Comparison of ENCODE assay signal across 28 cellular contexts in genomic region chr2:176247859-176248258, GRCh38. TPM values are rescaled to one million over a fixed set of nuclear protein-coding genes. Genes with fewer than 3 reads are reported as not detected.
"Had no signal": no experiment of that assay in that cellular context is flagged by ENCODE, and none has a peak within 500 bp of the region (broad histone marks: within the 10 kb centered on the region; RNA-seq: fewer than 3 reads in every experiment).

No MANE protein-coding gene starts in this region.

- H3K4me1 ChIP-seq: stomach, suprapubic skin, testis, thyroid gland, tibial artery, tibial nerve, transverse colon, upper lobe of left lung, upper lobe of right lung, uterus, vagina had no signal

- FAIRE-seq: urothelium cell line had no signal

- H3K4me3 ChIP-seq: stomach, suprapubic skin, testis, thoracic aorta, thyroid gland, tibial artery, tibial nerve, transverse colon, upper lobe of left lung, upper lobe of right lung, uterus, vagina had no signal

- H3K36me3 ChIP-seq: stomach, suprapubic skin, thoracic aorta, thyroid gland, tibial artery, tibial nerve, transverse colon, upper lobe of left lung, upper lobe of right lung, uterus, vagina had no signal

- DNase-seq: stimulated activated CD4-positive, alpha-beta T cell treated with anti-CD3 and anti-CD28 coated beads, Interleukin-2, amount 100 ng/mL, for 48 hours; stimulated activated CD4-positive, alpha-beta T cell treated with anti-CD3 and anti-CD28 coated beads, Interleukin-4, amount 100 ng/mL, for 1 hour; stimulated activated CD4-positive, alpha-beta T cell treated with anti-CD3 and anti-CD28 coated beads, Interleukin-4, amount 100 ng/mL, for 24 hours; stimulated activated CD4-positive, alpha-beta T cell treated with anti-CD3 and anti-CD28 coated beads, Interleukin-4, amount 100 ng/mL, for 4 hours; stimulated activated CD8-positive, alpha-beta memory T cell treated with anti-CD3 and anti-CD28 coated beads, Interleukin-4, amount 100 ng/mL, for 48 hours; stimulated activated naive B cell treated with anti-CD40 and anti-IgM and Interleukin-4, amounts not matched to agents 10 μg/mL and 1 μg/mL and 100 μg/mL, for 72 hours; stimulated activated naive CD4-positive, alpha-beta T cell; stimulated activated naive CD4-positive, alpha-beta T cell treated with Interleukin-2 at 50 U/mL for 16 hours; stimulated activated naive CD8-positive, alpha-beta T cell treated with anti-CD3 and anti-CD28 coated beads, Interleukin-15, amount 100 ng/mL, for 72 hours; stimulated activated naive CD8-positive, alpha-beta T cell treated with anti-CD3 and anti-CD28 coated beads, Interleukin-15, Interleukin-2, amounts not matched to agents 100 U/mL and 50 U/mL, for 24 hours; stomach; substantia nigra; testis; thyroid gland; tibial artery; transverse colon; trophoblast cell; upper lobe of left lung; upper lobe of right lung; uterus had no signal

- H3K27ac ChIP-seq: stomach, suprapubic skin, testis, thoracic aorta, thyroid gland, tibial artery, tibial nerve, transverse colon, upper lobe of left lung, upper lobe of right lung, uterus, vagina had no signal

- H3K9me3 ChIP-seq: suprapubic skin, testis, thyroid gland, transverse colon, upper lobe of right lung, uterus, vagina had no signal

- H3K27me3 ChIP-seq: testis, thyroid gland, tibial artery, tibial nerve, transverse colon, upper lobe of left lung, upper lobe of right lung, uterus, vagina had no signal

- ATAC-seq: stimulated activated effector memory CD8-positive, alpha-beta T cell treated with anti-CD3 and anti-CD28 coated beads, Interleukin-12 subunit alpha, Interleukin-12 subunit beta, amount 100 ng/mL, for 72 hours; stimulated activated memory B cell treated with anti-CD40 and anti-IgM and Interleukin-4, amounts not matched to agents 10 μg/mL and 1 μg/mL and 100 μg/mL, for 72 hours; stimulated activated naive B cell treated with anti-CD40 and anti-IgM and Interleukin-4, amounts not matched to agents 10 μg/mL and 1 μg/mL and 100 μg/mL, for 72 hours; stimulated activated naive CD8-positive, alpha-beta T cell treated with anti-CD3 and anti-CD28 coated beads, Interleukin-15, amount 100 ng/mL, for 72 hours; stimulated activated naive CD8-positive, alpha-beta T cell treated with anti-CD3 and anti-CD28 coated beads, Interleukin-15, Interleukin-2, amounts not matched to agents 100 U/mL and 50 U/mL, for 24 hours; upper lobe of right lung had no signal

RNA-seq across cellular contexts. Expression of gene HOXD1, which starts 59.4 kb away (rescaled TPM):
- total RNA-seq: temporal lobe had no signal
